Comparison of ENCODE assay signal across 1 cellular context in the genomic region with DNA sequence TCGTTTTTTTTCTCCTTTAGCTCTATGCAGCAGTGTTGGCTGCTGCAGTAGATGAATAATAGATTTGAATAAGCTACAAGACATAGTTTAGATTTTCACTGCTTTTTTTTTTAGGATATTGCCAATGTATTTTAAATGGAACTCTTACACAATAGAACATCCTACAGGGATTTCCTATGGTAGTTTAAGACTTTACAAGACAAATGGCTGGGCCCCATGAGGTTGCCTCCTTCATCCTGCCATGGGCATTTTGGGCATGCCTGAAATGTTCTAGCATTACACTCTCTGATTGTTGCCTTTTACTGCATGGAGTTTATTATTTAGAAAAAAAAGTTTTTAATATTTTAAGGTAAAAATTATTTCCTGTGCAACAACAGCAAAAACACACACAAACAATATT.
TF ChIP-seq lines count a peak whose summit lies in the region.

No MANE protein-coding gene starts in this region.

TF ChIP-seq in H1, 55 proteins besides CTCF, POLR2A, EP300 and RAD21:
- no peak for TF ChIP-seq NRF1 (IDR thresholded peaks at IDR 0.05; ENCODE audit: low read depth, low read length)
- no peak for TF ChIP-seq HDAC6 (IDR thresholded peaks at IDR 0.05; ENCODE audit: low read depth, low read length)
- no peak for TF ChIP-seq GABPA (IDR thresholded peaks at IDR 0.05; ENCODE audit: borderline replicate concordance, insufficient read depth, low read length)
- TF ChIP-seq RBBP5 (IDR thresholded peaks at IDR 0.05; ENCODE audit: borderline replicate concordance, low read depth, low read length), result no peak
- no peak for TF ChIP-seq MAFK (IDR thresholded peaks at IDR 0.05; ENCODE audit: low read depth, low read length)
- TF ChIP-seq RFX5 (IDR thresholded peaks at IDR 0.05; ENCODE audit: borderline replicate concordance, low read depth, low read length), result no peak
- TF ChIP-seq, protein P1, sequence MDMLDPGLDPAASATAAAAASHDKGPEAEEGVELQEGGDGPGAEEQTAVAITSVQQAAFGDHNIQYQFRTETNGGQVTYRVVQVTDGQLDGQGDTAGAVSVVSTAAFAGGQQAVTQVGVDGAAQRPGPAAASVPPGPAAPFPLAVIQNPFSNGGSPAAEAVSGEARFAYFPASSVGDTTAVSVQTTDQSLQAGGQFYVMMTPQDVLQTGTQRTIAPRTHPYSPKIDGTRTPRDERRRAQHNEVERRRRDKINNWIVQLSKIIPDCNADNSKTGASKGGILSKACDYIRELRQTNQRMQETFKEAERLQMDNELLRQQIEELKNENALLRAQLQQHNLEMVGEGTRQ (IDR thresholded peaks at IDR 0.05; ENCODE audit: low read length), result no peak
- TF ChIP-seq SP1 (IDR thresholded peaks at IDR 0.05; ENCODE audit: low read depth, low read length), result no peak
